1 cellular context compared by ENCODE assay signal in genomic region chr1:39690225-39690624, GRCh38.
TF ChIP-seq lines count a peak whose summit lies in the region.

No MANE protein-coding gene starts in this region.

TF ChIP-seq in GM23338, 12 proteins besides CTCF, POLR2A, EP300 and RAD21 (continued from another document):
- TF ChIP-seq ZNF462 (CRISPR knock-in tag; IDR thresholded peaks at IDR 0.05) (no peak), POLR2AphosphoS5 (IDR thresholded peaks at IDR 0.05; ENCODE audit: low read depth) (no peak), EZH2phosphoT487 (IDR thresholded peaks at IDR 0.05; ENCODE audit: unreplicated experiment) (no peak), REST (IDR thresholded peaks at IDR 0.05; ENCODE audit: unreplicated experiment) (no peak), CREB1 (CRISPR knock-in tag; IDR thresholded peaks at IDR 0.05; ENCODE audit: low read depth) (no peak)
